ENCODE assay signal across 1 cellular context in the genomic region with DNA sequence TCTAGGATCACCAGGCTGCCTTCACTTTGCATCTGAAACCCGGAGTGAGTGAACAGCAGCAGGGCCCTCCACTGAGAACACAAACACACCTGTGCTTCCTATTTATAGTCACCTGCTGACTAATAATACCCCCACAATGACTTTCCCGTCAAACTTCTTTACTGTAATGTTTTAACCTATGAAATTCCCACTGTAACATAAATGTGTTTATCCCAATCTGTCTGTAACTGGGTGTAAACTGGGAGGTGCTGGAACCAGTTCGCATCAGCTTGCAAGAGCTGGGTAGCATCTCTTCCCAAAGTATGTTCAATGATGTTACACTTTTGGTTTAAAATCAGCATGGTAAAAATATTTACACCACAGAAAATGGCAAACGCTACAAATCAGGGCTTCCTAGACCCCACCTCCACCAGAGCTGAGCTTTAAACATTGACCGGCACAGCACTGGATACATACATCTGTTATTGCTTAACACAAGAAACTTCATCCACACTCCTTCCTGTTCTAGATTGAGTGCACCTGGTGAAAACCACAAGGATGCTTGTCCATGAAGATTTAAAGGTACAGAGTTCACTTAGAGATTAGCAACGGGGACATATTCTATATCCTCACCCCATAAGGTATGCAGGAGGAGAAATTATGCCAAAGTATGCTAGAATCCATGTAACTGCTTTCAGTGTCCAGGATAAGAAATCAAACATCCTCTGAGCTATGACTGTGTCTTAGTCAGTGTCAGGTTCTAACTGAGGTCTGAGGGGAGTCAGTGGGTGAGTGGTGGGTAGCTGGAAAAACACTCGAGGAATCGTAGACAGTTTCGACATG.
TF ChIP-seq lines count a peak whose summit lies in the region.

No MANE protein-coding gene starts in this region.

TF ChIP-seq in HepG2, 621 proteins besides CTCF, POLR2A, EP300 and RAD21 (continued from another document):
- no peak for TF ChIP-seq AHDC1 (CRISPR knock-in tag; IDR thresholded peaks at IDR 0.05; ENCODE audit: borderline replicate concordance)
- no peak for TF ChIP-seq TGIF2 (CRISPR knock-in tag; IDR thresholded peaks at IDR 0.05)
